Comparison of ENCODE assay signal across 12 cellular contexts in genomic region chr1:160625725-160626498, GRCh38. TPM values are rescaled to one million over a fixed set of nuclear protein-coding genes. Genes with fewer than 3 reads are reported as not detected.
A peak's percentile ranks its signal among the peaks of the same experiment; 100 is the strongest.
DNase-seq lines count a peak whose midpoint lies in the region; ATAC-seq and TF ChIP-seq lines count a peak whose summit lies in the region.
"Had no signal": no experiment of that assay in that cellular context is flagged by ENCODE, and none has a peak within 500 bp of the region (broad histone marks: within the 10 kb centered on the region; RNA-seq: fewer than 3 reads in every experiment).

No MANE protein-coding gene starts in this region.

- intact Hi-C loops in activated CD4-positive, alpha-beta memory T cell treated with anti-CD3 and anti-CD28 coated beads for 36 hours (cut with micrococcal nuclease) = loop anchor here (1.0 to 10.0 kb wide), 11 partner anchors 39 to 1549 kb away; partner anchors contain the start of genes AIM2, CD84, DCAF8 and LY9
- intact Hi-C loops in upper lobe of right lung (cut with DNase I) = no loop called here

- H3K4me3 Mint-ChIP-seq in activated CD4-positive, alpha-beta memory T cell treated with anti-CD3 and anti-CD28 coated beads for 36 hours = peak overlapping the region; percentile 70

- H3K27ac Mint-ChIP-seq in activated CD4-positive, alpha-beta memory T cell treated with anti-CD3 and anti-CD28 coated beads for 36 hours = peak overlapping the region; percentile 98

- peak; percentile 41 for DNase-seq in activated gamma-delta T cell treated with Interleukin-2 at 50 U/mL for 16 hours
- no peak for DNase-seq in activated gamma-delta T cell (lab: John Stamatoyannopoulos, UW)
- peak; percentile 86 for DNase-seq in activated CD4-positive, alpha-beta memory T cell treated with anti-CD3 and anti-CD28 coated beads for 36 hours
- DNase-seq in globus pallidus (ENCODE audit: low spot score) = peak; percentile 29
- no peak for DNase-seq in upper lobe of right lung
- no peak for DNase-seq in kidney glomerular epithelial cell (lab: John Stamatoyannopoulos, UW)
- DNase-seq in BE2C = no peak
- DNase-seq in coronary artery (ENCODE audit: low spot score) = no peak
- DNase-seq: NCI-H748 treated with DMSO at 0.1 percent for 48 hours had no signal

- TF ChIP-seq CTCF in upper lobe of right lung (IDR thresholded peaks at IDR 0.05) (no peak), BE2C (IDR thresholded peaks at IDR 0.05; ENCODE audit: low read depth, low read length) (no peak), coronary artery (IDR thresholded peaks at IDR 0.05) (no peak)

- POLR2A ChIA-PET in activated CD4-positive, alpha-beta memory T cell treated with anti-CD3 and anti-CD28 coated beads for 36 hours (lab: Charles Lee) = interaction anchor here (0.5 to 11.8 kb wide), 11 partner anchors 7 to 866 kb away, joined by 3 to 288 read pairs (median 4); partner anchors contain the start of genes CD48 and SLAMF1

- H3K27me3 ChIP-seq in upper lobe of right lung = no peaks in the 10 kb centered on the region
- peaks cover 5% of the 10 kb centered on the region; the same call in 1 of the 2 replicates for H3K27me3 ChIP-seq in BE2C

- H3K4me1 ChIP-seq in upper lobe of right lung = peaks cover 12% of the 10 kb centered on the region
- no peaks in the 10 kb centered on the region for H3K4me1 ChIP-seq in BE2C
- H3K4me1 ChIP-seq: A549 had no signal

- H3K4me3 ChIP-seq in upper lobe of right lung = no peak overlapping the region
- H3K4me3 ChIP-seq in BE2C (ENCODE audit: low read depth, low read length) = no peak overlapping the region
- no peak overlapping the region for H3K4me3 ChIP-seq in coronary artery
- H3K4me3 ChIP-seq: A549 had no signal

- H3K9me3 Mint-ChIP-seq in activated CD4-positive, alpha-beta memory T cell treated with anti-CD3 and anti-CD28 coated beads for 36 hours = no peaks in the 10 kb centered on the region

- H3K9me3 ChIP-seq in upper lobe of right lung (no peaks in the 10 kb centered on the region), BE2C (no peaks in the 10 kb centered on the region)
- H3K9me3 ChIP-seq: A549 had no signal

- ATAC-seq in upper lobe of right lung = peak; percentile 18
- ATAC-seq: A549, HepG2, left lobe of liver had no signal

- CTCF ChIA-PET in activated CD4-positive, alpha-beta memory T cell treated with anti-CD3 and anti-CD28 coated beads for 36 hours (lab: Charles Lee) = interaction anchor here (1.1 to 2.5 kb wide), 3 partner anchors 7 to 82 kb away, joined by 3 to 10 read pairs (median 3); no protein-coding TSS in a partner anchor

- H3K36me3 ChIP-seq in upper lobe of right lung (no peaks in the 10 kb centered on the region), BE2C (no peaks in the 10 kb centered on the region)

- H3K4me1 Mint-ChIP-seq in activated CD4-positive, alpha-beta memory T cell treated with anti-CD3 and anti-CD28 coated beads for 36 hours (ENCODE audit: low read depth) = peaks cover 94% of the 10 kb centered on the region

- H3K27me3 Mint-ChIP-seq in activated CD4-positive, alpha-beta memory T cell treated with anti-CD3 and anti-CD28 coated beads for 36 hours = no peaks in the 10 kb centered on the region

- peaks cover 84% of the 10 kb centered on the region for H3K36me3 Mint-ChIP-seq in activated CD4-positive, alpha-beta memory T cell treated with anti-CD3 and anti-CD28 coated beads for 36 hours

- H3K27ac ChIP-seq in upper lobe of right lung (no peak overlapping the region), coronary artery (no peak overlapping the region)
- H3K27ac ChIP-seq: A549 had no signal

RNA-seq across cellular contexts. Expression of gene SLAMF1, which starts 20.9 kb away (rescaled TPM):
- total RNA-seq in activated CD4-positive, alpha-beta memory T cell treated with anti-CD3 and anti-CD28 coated beads for 36 hours = 100 to 1,000 TPM; 166 TPM
- total RNA-seq in upper lobe of right lung = 1.6 TPM
- polyA plus RNA-seq in BE2C (2012; ENCODE audit: insufficient read depth, insufficient read length, low read depth) = not detected
- total RNA-seq: HepG2 had no signal
- polyA plus RNA-seq: A549, HepG2 had no signal

RNA-seq across cellular contexts. Expression of gene CD84, which starts 46.6 kb away (rescaled TPM):
- total RNA-seq in activated CD4-positive, alpha-beta memory T cell treated with anti-CD3 and anti-CD28 coated beads for 36 hours = 10 to 100 TPM; 18.6 to 20.2 TPM
- total RNA-seq in upper lobe of right lung = 20.7 TPM
- polyA plus RNA-seq in BE2C (2012; ENCODE audit: insufficient read depth, insufficient read length, low read depth) = not detected
- total RNA-seq: HepG2 had no signal
- polyA plus RNA-seq: A549, HepG2 had no signal

Comparison
In these comparisons a context has a peak if more than half of its experiments do, and no peak if none do; other contexts are left out.
1. DNase-seq: peak in activated gamma-delta T cell treated with Interleukin-2 at 50 U/mL for 16 hours (single experiment), activated CD4-positive, alpha-beta memory T cell treated with anti-CD3 and anti-CD28 coated beads for 36 hours (single experiment) and globus pallidus (single experiment); none in activated gamma-delta T cell (single experiment), upper lobe of right lung (single experiment), kidney glomerular epithelial cell (single experiment), BE2C (single experiment) and coronary artery (single experiment).
2. RNA of gene SLAMF1, which starts 20.9 kb away (total RNA-seq): 166 TPM in activated CD4-positive, alpha-beta memory T cell treated with anti-CD3 and anti-CD28 coated beads for 36 hours; 1.6 TPM in upper lobe of right lung (single experiment); every median in the first group is over 10 times any median in the second.